ENCODE assay signal across 37 cellular contexts in genomic region chr22:36625102-36625501, GRCh38.
DNase-seq lines count a peak whose midpoint lies in the region; ATAC-seq, FAIRE-seq and TF ChIP-seq lines count a peak whose summit lies in the region.
"Had no signal": no experiment of that assay in that cellular context is flagged by ENCODE, and none has a peak within 500 bp of the region (broad histone marks: within the 10 kb centered on the region; RNA-seq: fewer than 3 reads in every experiment).

No MANE protein-coding gene starts in this region.

- H3K9me3 Mint-ChIP-seq in activated T-helper 1 cell treated with anti-CD3 and anti-CD28 coated beads, Interleukin-12 subunit alpha, Interleukin-12 subunit beta, Interleukin-2, Interleukin-4 antibody, amounts not matched to agents 30 ng/mL and 10 ng/mL and 1 ng/mL, durations not matched to agents 14 hours and 24 hours and 36 hours, result no peaks in the 10 kb centered on the region
- H3K9me3 Mint-ChIP-seq: CD14-positive monocyte; CD4-positive, alpha-beta memory T cell; CD4-positive, alpha-beta T cell; CD8-positive, alpha-beta memory T cell; CD8-positive, alpha-beta T cell had no signal

- TF ChIP-seq POLR2A in K562 (conservative IDR thresholded peaks at IDR 0.05) (no peak), H1 (IDR thresholded peaks at IDR 0.05; ENCODE audit: control extremely low read depth in 1 of 2, low read depth in 2 of 2, low read length in 2 of 2) (no peak)

- peaks cover 8% of the 10 kb centered on the region for H3K27me3 Mint-ChIP-seq in activated T-helper 1 cell treated with anti-CD3 and anti-CD28 coated beads, Interleukin-12 subunit alpha, Interleukin-12 subunit beta, Interleukin-2, Interleukin-4 antibody, amounts not matched to agents 30 ng/mL and 10 ng/mL and 1 ng/mL, durations not matched to agents 14 hours and 24 hours and 36 hours (ENCODE audit: insufficient read depth)

- in situ Hi-C loops in K562 (cut with MboI), result no loop called here

- WGBS in K562 (ENCODE audit: insufficient coverage, low coverage, missing lambda C conversion rate), result 0% methylated on average over 3 of the region's 3 CpGs
- WGBS in H1 (ENCODE audit: extremely low coverage in 1 of 2, insufficient coverage in 1 of 2, insufficient read length in 1 of 2, insufficient replicate concordance in 2 of 2, low coverage in 1 of 2, low lambda C conversion rate in 2 of 2, missing lambda C conversion rate in 1 of 2), 2 experiments, result 73% methylated on average over 3 of the region's 3 CpGs; no CpG with 5 or more reads in 1 of the 2 experiments

- H3K27me3 ChIP-seq in K562 (ENCODE audit: control insufficient read depth in 2 of 2, insufficient read depth in 2 of 2, low read length in 2 of 2) (peaks cover 3 to 16% of the 10 kb centered on the region in 2 experiments; a peak in 4 of 5 replicates), H1 (replicated peaks in 1 of 4; ENCODE audit: control insufficient read depth in 3 of 4, extremely low read depth in 1 of 4, insufficient read depth in 3 of 4, low read length in 3 of 4) (no peaks in the 10 kb centered on the region)
- H3K27me3 ChIP-seq: BE2C; BLaER1; BLaER1 treated with 17β-estradiol and CSF1 and Interleukin-3, amounts not matched to agents 10 nM and 100 nM had no signal

- no peak overlapping the region for H3K9ac ChIP-seq in K562 (ENCODE audit: insufficient read depth in 1 of 2, low read depth in 2 of 2, low read length in 2 of 2)
- no peak overlapping the region for H3K9ac ChIP-seq in H1 (replicated peaks in 1 of 4; ENCODE audit: extremely low read depth in 1 of 4, low read depth in 3 of 4, low read length in 3 of 4)
- H3K9ac ChIP-seq: BLaER1; BLaER1 treated with 17β-estradiol and CSF1 and Interleukin-3, amounts not matched to agents 10 nM and 100 nM had no signal

- H2BK12ac ChIP-seq in H1 (ENCODE audit: low read depth, low read length), result 0 out of 2 replicates have a peak overlapping the region, but pooled peaks have one; percentile 27

- intact Hi-C loops in K562 (cut with micrococcal nuclease), result no loop called here
- intact Hi-C loops in activated T-helper 1 cell treated with anti-CD3 and anti-CD28 coated beads, Interleukin-12 subunit alpha, Interleukin-12 subunit beta, Interleukin-2, Interleukin-4 antibody, amounts not matched to agents 30 ng/mL and 10 ng/mL and 1 ng/mL, durations not matched to agents 14 hours and 24 hours and 36 hours (cut with micrococcal nuclease), result no loop called here

- no peak overlapping the region for H3K14ac ChIP-seq in H1 (ENCODE audit: insufficient read length)

- H3K36me3 ChIP-seq in HEK293 (ENCODE audit: control insufficient read depth in 2 of 2, insufficient read depth in 1 of 2, low read length in 2 of 2), result no peaks in the 10 kb centered on the region
- no peaks in the 10 kb centered on the region for H3K36me3 ChIP-seq in K562 (ENCODE audit: control insufficient read depth, insufficient read depth, low read length)
- H3K36me3 ChIP-seq in H1 (ENCODE audit: control insufficient read depth in 2 of 4, insufficient read depth in 4 of 4, low read length in 3 of 4), result no peaks in the 10 kb centered on the region
- H3K36me3 ChIP-seq: BE2C; BLaER1; BLaER1 treated with 17β-estradiol and CSF1 and Interleukin-3, amounts not matched to agents 10 nM and 100 nM had no signal

- no peak overlapping the region for H2BK5ac ChIP-seq in H1 (ENCODE audit: low read depth, low read length)

- no TSS peak for BruUV-seq in K562 (replicated peaks; lab: Mats Ljungman, UMichigan)

- H3K27ac ChIP-seq in HEK293 (ENCODE audit: extremely low read depth, low read depth, low read length) (no peak overlapping the region), K562 (ENCODE audit: extremely low read depth, low read depth, low read length) (no peak overlapping the region), coronary artery (no peak overlapping the region), H1 (ENCODE audit: low read depth, low read length) (no peak overlapping the region)
- H3K27ac ChIP-seq: 22Rv1; A549; BLaER1; BLaER1 treated with 17β-estradiol and CSF1 and Interleukin-3, amounts not matched to agents 10 nM and 100 nM; C4-2B had no signal

- peaks cover 2% of the 10 kb centered on the region; the same call in 1 of the 2 replicates for H3K23me2 ChIP-seq in H1 (ENCODE audit: low read depth, low read length)

- H2BK20ac ChIP-seq in H1 (ENCODE audit: low read length), result no peak overlapping the region

- no peak overlapping the region for H3K27ac Mint-ChIP-seq in activated T-helper 1 cell treated with anti-CD3 and anti-CD28 coated beads, Interleukin-12 subunit alpha, Interleukin-12 subunit beta, Interleukin-2, Interleukin-4 antibody, amounts not matched to agents 30 ng/mL and 10 ng/mL and 1 ng/mL, durations not matched to agents 14 hours and 24 hours and 36 hours
- H3K27ac Mint-ChIP-seq: B cell; CD14-positive monocyte; CD4-positive, alpha-beta memory T cell; CD4-positive, alpha-beta T cell; CD4-positive, CD25-positive, alpha-beta regulatory T cell; CD8-positive, alpha-beta memory T cell; CD8-positive, alpha-beta T cell had no signal

- no peak overlapping the region for H3K4me3 ChIP-seq in HEK293 (ENCODE audit: low read depth, low read length)
- no peak overlapping the region for H3K4me3 ChIP-seq in K562
- H3K4me3 ChIP-seq in coronary artery, result no peak overlapping the region
- no peak overlapping the region for H3K4me3 ChIP-seq in H1 (ENCODE audit: extremely low read depth in 1 of 4, insufficient read depth in 2 of 4, low read depth in 3 of 4, low read length in 4 of 4)
- H3K4me3 ChIP-seq: A549; BLaER1; BLaER1 treated with 17β-estradiol and CSF1 and Interleukin-3, amounts not matched to agents 10 nM and 100 nM had no signal

- H3K4me1 ChIP-seq in HEK293 (ENCODE audit: control insufficient read depth, insufficient read depth, low read length), result 0 out of 2 replicates have a peak, but pooled peaks cover 3% of the 10 kb centered on the region
- H3K4me1 ChIP-seq in K562 (replicated peaks in 1 of 2; ENCODE audit: control insufficient read depth in 2 of 2, insufficient read depth in 2 of 2, low read length in 2 of 2), result no peaks in the 10 kb centered on the region
- peaks cover 4 to 9% (median 7%) of the 10 kb centered on the region in 4 experiments for H3K4me1 ChIP-seq in H1 (replicated peaks in 1 of 4; ENCODE audit: control insufficient read depth in 3 of 4, insufficient read depth in 4 of 4, low read length in 3 of 4)
- H3K4me1 ChIP-seq: A549, BE2C, BLaER1, Caco-2 had no signal

- no peak overlapping the region for H3K4ac ChIP-seq in H1 (replicated peaks; ENCODE audit: insufficient read length, low read depth, low read length)

- H4K5ac ChIP-seq in H1 (ENCODE audit: insufficient read length, low read depth, low read length), result no peak overlapping the region

- no peak for TF ChIP-seq CTCF in HEK293 (tag by site-specific recombination; IDR thresholded peaks at IDR 0.05)
- TF ChIP-seq CTCF in K562 (IDR thresholded peaks at IDR 0.05 in 2 of 3, conservative IDR thresholded peaks at IDR 0.05 in 1 of 3; ENCODE audit: insufficient read depth in 2 of 3, low read depth in 1 of 3, low read length in 3 of 3), result no peak
- no peak for TF ChIP-seq CTCF in coronary artery (IDR thresholded peaks at IDR 0.05)
- no peak for TF ChIP-seq CTCF in H1 (IDR thresholded peaks at IDR 0.05; ENCODE audit: control extremely low read depth in 1 of 3, insufficient read depth in 1 of 3, low read depth in 1 of 3, low read length in 3 of 3)

- H2BK15ac ChIP-seq in H1 (ENCODE audit: low read length), result no peak overlapping the region

- no peak overlapping the region for H3K56ac ChIP-seq in H1 (replicated peaks; ENCODE audit: insufficient read length, low read depth, low read length)

- POLR2A ChIA-PET in HEK293 (lab: Yijun Ruan, JAX) (no interaction called here), K562 (lab: Yijun Ruan, JAX) (no interaction called here), H1 (lab: Charles Lee; ENCODE audit: partially characterized antibody) (no interaction called here)

- no peaks in the 10 kb centered on the region for H3K4me1 Mint-ChIP-seq in activated T-helper 1 cell treated with anti-CD3 and anti-CD28 coated beads, Interleukin-12 subunit alpha, Interleukin-12 subunit beta, Interleukin-2, Interleukin-4 antibody, amounts not matched to agents 30 ng/mL and 10 ng/mL and 1 ng/mL, durations not matched to agents 14 hours and 24 hours and 36 hours (ENCODE audit: low read depth)
- H3K4me1 Mint-ChIP-seq: B cell; CD14-positive monocyte; CD4-positive, alpha-beta memory T cell; CD4-positive, CD25-positive, alpha-beta regulatory T cell; CD8-positive, alpha-beta memory T cell had no signal

- H3K4me3 Mint-ChIP-seq in activated T-helper 1 cell treated with anti-CD3 and anti-CD28 coated beads, Interleukin-12 subunit alpha, Interleukin-12 subunit beta, Interleukin-2, Interleukin-4 antibody, amounts not matched to agents 30 ng/mL and 10 ng/mL and 1 ng/mL, durations not matched to agents 14 hours and 24 hours and 36 hours, result no peak overlapping the region
- H3K4me3 Mint-ChIP-seq: B cell; CD14-positive monocyte; CD4-positive, alpha-beta memory T cell; CD4-positive, alpha-beta T cell; CD4-positive, CD25-positive, alpha-beta regulatory T cell; CD8-positive, alpha-beta memory T cell; CD8-positive, alpha-beta T cell had no signal

- TF ChIP-seq EP300 in K562 (IDR thresholded peaks at IDR 0.05; ENCODE audit: low read length), result no peak
- TF ChIP-seq EP300 in H1 (IDR thresholded peaks at IDR 0.05; ENCODE audit: borderline replicate concordance in 1 of 2, low read depth in 2 of 2, low read length in 2 of 2), result no peak

- H4K20me1 ChIP-seq in K562 (replicated peaks; ENCODE audit: control insufficient read depth, insufficient read depth, low read length) (no peaks in the 10 kb centered on the region), H1 (replicated peaks in 1 of 2; ENCODE audit: control insufficient read depth in 1 of 2, insufficient read depth in 2 of 2, low read length in 2 of 2) (no peaks in the 10 kb centered on the region)
- H4K20me1 ChIP-seq: BLaER1; BLaER1 treated with 17β-estradiol and CSF1 and Interleukin-3, amounts not matched to agents 10 nM and 100 nM had no signal

- H3K23ac ChIP-seq in H1 (ENCODE audit: insufficient read length), result no peak overlapping the region

- H2AK5ac ChIP-seq in H1 (ENCODE audit: low read depth, low read length), result no peak overlapping the region

- H2AFZ ChIP-seq in K562 (ENCODE audit: low read depth, low read length) (no peak overlapping the region), H1 (ENCODE audit: low read length) (no peak overlapping the region)

- H3K79me2 ChIP-seq in K562 (ENCODE audit: control insufficient read depth, insufficient read depth, low read length) (no peaks in the 10 kb centered on the region), H1 (ENCODE audit: control insufficient read depth in 1 of 2, insufficient read depth in 2 of 2, low read length in 2 of 2) (no peaks in the 10 kb centered on the region)

- H3K9me3 ChIP-seq in HEK293 (ENCODE audit: control insufficient read depth, insufficient read depth, low read depth, low read length), result no peaks in the 10 kb centered on the region
- H3K9me3 ChIP-seq in K562 (replicated peaks; ENCODE audit: control insufficient read depth, insufficient read depth, low read depth, low read length), result no peaks in the 10 kb centered on the region
- no peaks in the 10 kb centered on the region for H3K9me3 ChIP-seq in H1 (ENCODE audit: insufficient read depth in 2 of 2, low read depth in 1 of 2, low read length in 1 of 2)
- H3K9me3 ChIP-seq: A549; BE2C; BLaER1; BLaER1 treated with 17β-estradiol and CSF1 and Interleukin-3, amounts not matched to agents 10 nM and 100 nM; Caco-2 had no signal

- H3K79me1 ChIP-seq in H1 (ENCODE audit: low read depth, low read length), result no peaks in the 10 kb centered on the region

- CTCF ChIA-PET in HEK293 (lab: Yijun Ruan, JAX), result no interaction called here
- CTCF ChIA-PET in K562 (lab: Yijun Ruan, JAX; ENCODE audit: low intra/inter-chr PET ratio), result no interaction called here
- CTCF ChIA-PET in H1 (lab: Charles Lee; ENCODE audit: partially characterized antibody), result no interaction called here

- FAIRE-seq in K562 (lab: Jason Lieb, UNC), result no peak
- FAIRE-seq in H1 (lab: Jason Lieb, UNC), result no peak
- FAIRE-seq: A204.1, A549, D721Med had no signal

- H3K36me3 Mint-ChIP-seq in activated T-helper 1 cell treated with anti-CD3 and anti-CD28 coated beads, Interleukin-12 subunit alpha, Interleukin-12 subunit beta, Interleukin-2, Interleukin-4 antibody, amounts not matched to agents 30 ng/mL and 10 ng/mL and 1 ng/mL, durations not matched to agents 14 hours and 24 hours and 36 hours (ENCODE audit: low read depth), result no peaks in the 10 kb centered on the region
- H3K36me3 Mint-ChIP-seq: CD14-positive monocyte; CD4-positive, alpha-beta memory T cell; CD4-positive, CD25-positive, alpha-beta regulatory T cell; CD8-positive, alpha-beta memory T cell; CD8-positive, alpha-beta T cell had no signal

- H3K9me1 ChIP-seq in K562 (ENCODE audit: control insufficient read depth, insufficient read depth, low read length), result no peaks in the 10 kb centered on the region

- no peak overlapping the region for H2BK120ac ChIP-seq in H1 (replicated peaks; ENCODE audit: low read depth, low read length)

- no peak overlapping the region; the same call in 1 of the 2 replicates for H4K8ac ChIP-seq in H1 (ENCODE audit: extremely low read depth, insufficient read depth, low read length)

- TF ChIP-seq RAD21 in K562 (CRISPR knock-in tag; conservative IDR thresholded peaks at IDR 0.05 in 1 of 2, IDR thresholded peaks at IDR 0.05 in 1 of 2) (no peak), H1 (IDR thresholded peaks at IDR 0.05 in 1 of 2, conservative IDR thresholded peaks at IDR 0.05 in 1 of 2; ENCODE audit: low read depth in 2 of 2, low read length in 2 of 2) (no peak)

- H3K4me2 ChIP-seq in K562 (ENCODE audit: insufficient read depth, low read length) (no peak overlapping the region), H1 (ENCODE audit: insufficient read depth in 1 of 2, low read depth in 2 of 2, low read length in 2 of 2) (no peak overlapping the region)
- H3K4me2 ChIP-seq: A549, BLaER1 had no signal

- DNase-seq in K562 (ENCODE audit: extremely low read depth in 1 of 4, low spot score in 3 of 4) (no peak), coronary artery (ENCODE audit: low spot score) (peak; percentile 14), H1 (ENCODE audit: low read depth in 1 of 2, low spot score in 2 of 2) (no peak), activated gamma-delta T cell treated with Interleukin-2 at 50 U/mL for 16 hours (no peak)
- DNase-seq in activated naive CD4-positive, alpha-beta T cell treated with anti-CD3 and anti-CD28 coated beads, Interleukin-2, amount 50 U/mL, for 16 hours, result no peak
- DNase-seq in activated T-helper 1 cell treated with anti-CD3 and anti-CD28 coated beads, Interleukin-12 subunit alpha, Interleukin-12 subunit beta, Interleukin-2, Interleukin-4 antibody, amounts not matched to agents 30 ng/mL and 10 ng/mL and 1 ng/mL, durations not matched to agents 14 hours and 24 hours and 36 hours (ENCODE audit: low spot score), result no peak
- DNase-seq: 8988T; ACHN; AML-193; BE2C; C1 segment of cervical spinal cord; Caco-2; Calu3; CD4-positive, alpha-beta memory T cell; CD4-positive, alpha-beta T cell; CD4-positive, CD25-positive, alpha-beta regulatory T cell; CD8-positive, alpha-beta memory T cell; CD8-positive, alpha-beta T cell; COR-L47; DMS 273 treated with DMSO at 0.1 percent for 48 hours; DMS153; DMS53; DMS79; DMS79 treated with DMSO at 0.1 percent for 48 hours; DND-41; EL had no signal

- no peak overlapping the region for H3K18ac ChIP-seq in H1 (ENCODE audit: extremely low read depth, low read length)

- no peak for ATAC-seq in K562
- no peak for ATAC-seq in GM21619 (IDR thresholded peaks at IDR 0.05; ENCODE audit: unreplicated experiment)
- ATAC-seq: A549; CD8-positive, alpha-beta T cell had no signal

- H4K91ac ChIP-seq in H1 (replicated peaks; ENCODE audit: insufficient read length, low read length), result no peak overlapping the region
